In the genomic region with DNA sequence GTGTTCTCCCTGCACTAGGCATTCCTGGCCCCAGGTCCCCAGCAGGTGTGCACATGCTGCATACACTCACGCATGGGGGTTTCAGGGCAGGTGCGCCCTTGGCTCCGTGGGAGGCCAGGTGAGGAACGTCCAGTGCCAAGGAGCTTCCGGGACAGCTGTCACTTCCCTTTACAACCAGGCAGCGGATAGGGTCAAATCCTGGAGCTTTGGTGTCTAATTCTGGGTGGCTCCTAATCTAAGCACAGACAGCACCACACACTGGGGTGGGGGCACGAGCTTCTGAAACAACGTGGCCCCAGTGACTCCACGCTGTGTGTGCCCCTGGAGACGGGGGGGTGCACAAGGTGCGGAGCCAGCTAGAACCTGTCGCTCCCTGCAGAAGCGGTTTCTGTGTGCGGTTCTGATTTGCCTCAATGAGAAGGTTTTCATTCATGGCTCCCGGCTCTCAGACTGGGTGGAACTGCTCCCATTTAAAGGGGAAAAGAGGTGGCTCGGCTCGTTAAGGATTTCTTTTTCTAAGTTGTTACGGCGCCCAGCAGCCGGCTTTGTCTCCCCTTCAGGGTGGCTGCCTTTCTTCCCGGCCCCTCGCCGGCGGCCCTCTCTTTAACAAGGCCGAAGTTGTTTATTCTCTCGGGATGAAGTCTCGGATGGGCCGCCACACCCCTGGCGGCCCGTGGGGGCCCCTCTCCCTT, we compare ENCODE assay signal across 15 cellular contexts. TPM values are rescaled to one million over a fixed set of nuclear protein-coding genes. Genes with fewer than 3 reads are reported as not detected.
A peak's percentile ranks its signal among the peaks of the same experiment; 100 is the strongest.
DNase-seq lines count a peak whose midpoint lies in the region; ATAC-seq and TF ChIP-seq lines count a peak whose summit lies in the region.
"Had no signal": no experiment of that assay in that cellular context is flagged by ENCODE, and none has a peak within 500 bp of the region (broad histone marks: within the 10 kb centered on the region; RNA-seq: fewer than 3 reads in every experiment).

No MANE protein-coding gene starts in this region.

- H4K8ac ChIP-seq in IMR-90 (ENCODE audit: low read depth in 2 of 2, low read length in 2 of 2) (no peak overlapping the region), neuronal stem cell (ENCODE audit: low read depth, low read length) (no peak overlapping the region)

- H3K4me2 ChIP-seq in IMR-90 (ENCODE audit: low read depth, low read length) (no peak overlapping the region), neuronal stem cell (ENCODE audit: insufficient read depth, low read length, poor library complexity, severe bottlenecking) (peak overlapping the region; percentile 35)

- H2AFZ ChIP-seq in IMR-90 (replicated peaks; ENCODE audit: low read length, poor library complexity) (peak overlapping the region; percentile 61), neuronal stem cell (ENCODE audit: low read length) (peak overlapping the region; percentile 6)

- H3K36me3 Mint-ChIP-seq in Caco-2 (ENCODE audit: insufficient read depth, unreplicated experiment) = peaks cover 87% of the 10 kb centered on the region
- H3K36me3 Mint-ChIP-seq in activated T-cell treated with anti-CD3 and anti-CD28 coated beads, Interleukin-2, amount 50 U/mL, for 72 hours (ENCODE audit: insufficient read depth in 2 of 2) = peaks cover 0 to under 1% of the 10 kb centered on the region in 2 donors
- H3K36me3 Mint-ChIP-seq: CD8-positive, alpha-beta memory T cell; immature natural killer cell had no signal

- H4K5ac ChIP-seq in IMR-90 (ENCODE audit: low read depth, low read length) = no peak overlapping the region

- H3K27ac ChIP-seq in IMR-90 (ENCODE audit: insufficient read depth, low read length) (no peak overlapping the region), neuronal stem cell (replicated peaks; ENCODE audit: low read length) (peak overlapping the region; percentile 8)

- BruUV-seq in Caco-2 (replicated peaks; lab: Mats Ljungman, UMichigan) (no TSS peak), IMR-90 (replicated peaks; lab: Mats Ljungman, UMichigan) (no TSS peak)

- no peak overlapping the region for H3K4me3 Mint-ChIP-seq in Caco-2 (ENCODE audit: unreplicated experiment)
- no peak overlapping the region for H3K4me3 Mint-ChIP-seq in activated T-cell treated with anti-CD3 and anti-CD28 coated beads, Interleukin-2, amount 50 U/mL, for 72 hours

- H2BK20ac ChIP-seq in IMR-90 (ENCODE audit: low read depth, low read length) = no peak overlapping the region

- DNase-seq in Caco-2 = peak in 1 of 2 experiments; percentile 55
- DNase-seq in IMR-90 = no peak
- no peak for DNase-seq in neuronal stem cell (ENCODE audit: low spot score)
- no peak for DNase-seq in activated T-cell treated with anti-CD3 and anti-CD28 coated beads, Interleukin-2, amount 50 U/mL, for 72 hours
- no peak for DNase-seq in stimulated activated CD4-positive, alpha-beta T cell treated with anti-CD3 and anti-CD28 coated beads, Interleukin-4, amount 100 ng/mL, for 4 hours
- DNase-seq: cortex of kidney, foreskin fibroblast, immature natural killer cell, MM.1S, NCI-H510A treated with DMSO at 0.1 percent for 48 hours, SHP77 treated with DMSO at 0.1 percent for 48 hours had no signal

- H2AK5ac ChIP-seq in IMR-90 (ENCODE audit: low read depth, low read length) = 0 out of 2 replicates have a peak overlapping the region, but pooled peaks have one; percentile 2
- H2AK5ac ChIP-seq in neuronal stem cell (ENCODE audit: low read depth, low read length) = peak overlapping the region; percentile 63

- H3K9ac ChIP-seq in IMR-90 (ENCODE audit: low read depth, low read length) = no peak overlapping the region
- peak overlapping the region; percentile 17 for H3K9ac ChIP-seq in neuronal stem cell (ENCODE audit: low read depth, low read length, poor library complexity)

- H3K9me1 ChIP-seq in IMR-90 (ENCODE audit: insufficient read depth, low read length) = no peaks in the 10 kb centered on the region; the same call in 1 of the 2 replicates

- H3K27me3 Mint-ChIP-seq in Caco-2 (ENCODE audit: insufficient read depth, unreplicated experiment) = no peaks in the 10 kb centered on the region
- peaks cover 4% of the 10 kb centered on the region for H3K27me3 Mint-ChIP-seq in activated T-cell treated with anti-CD3 and anti-CD28 coated beads, Interleukin-2, amount 50 U/mL, for 72 hours (ENCODE audit: low read depth)

- H3K4me3 ChIP-seq in Caco-2 (ENCODE audit: low read depth, low read length) (no peak overlapping the region), IMR-90 (ENCODE audit: insufficient read depth, low read depth, low read length) (no peak overlapping the region), WI38 (ENCODE audit: low read depth, low read length) (peak overlapping the region; percentile 98; the same call in 1 of the 2 replicates), neuronal stem cell (ENCODE audit: low read length in 2 of 2) (peak overlapping the region in 1 of 2 donors; percentile 11)

- TF ChIP-seq RAD21 in IMR-90 (IDR thresholded peaks at IDR 0.05; ENCODE audit: low read length) = no peak

- in situ Hi-C loops in IMR-90 (cut with MboI; ENCODE audit: low sequenced_read_pairs) = no loop called here

- H3K14ac ChIP-seq in IMR-90 (replicated peaks; ENCODE audit: low read depth, low read length) (peak overlapping the region; percentile 58; the same call in 1 of the 2 replicates), neuronal stem cell (ENCODE audit: low read length) (no peak overlapping the region)

- CTCF ChIA-PET in Caco-2 (lab: Charles Lee) (no interaction called here), IMR-90 (lab: Yijun Ruan, JAX) (no interaction called here)

- H3K4ac ChIP-seq in IMR-90 (ENCODE audit: low read depth, low read length) = peak overlapping the region; percentile 2; the same call in 1 of the 2 replicates
- no peak overlapping the region for H3K4ac ChIP-seq in neuronal stem cell (ENCODE audit: low read length)

- peaks cover 88% of the 10 kb centered on the region for H4K20me1 ChIP-seq in IMR-90 (ENCODE audit: insufficient read depth, low read length)

- H2BK12ac ChIP-seq in neuronal stem cell (ENCODE audit: low read length) = no peak overlapping the region

- no peak; the same call in 1 of the 2 replicates for TF ChIP-seq POLR2A in IMR-90 (IDR thresholded peaks at IDR 0.05; ENCODE audit: low read depth, low read length)

- ATAC-seq in IMR-90 (ENCODE audit: low read depth) (no peak), GM18498 (IDR thresholded peaks at IDR 0.05; ENCODE audit: unreplicated experiment) (no peak)
- no peak for ATAC-seq in activated T-cell treated with anti-CD3 and anti-CD28 coated beads, Interleukin-2, amount 50 U/mL, for 72 hours (replicated peaks in 1 of 2)

- H3K27ac Mint-ChIP-seq in Caco-2 (ENCODE audit: unreplicated experiment) = peak overlapping the region; percentile 75
- no peak overlapping the region for H3K27ac Mint-ChIP-seq in activated T-cell treated with anti-CD3 and anti-CD28 coated beads, Interleukin-2, amount 50 U/mL, for 72 hours
- H3K27ac Mint-ChIP-seq: CD8-positive, alpha-beta memory T cell; immature natural killer cell had no signal

- dilution Hi-C loops in IMR-90 (cut with HindIII; ENCODE audit: low sequenced_read_pairs, unreplicated experiment) = no loop called here

- H3K23ac ChIP-seq in IMR-90 (ENCODE audit: low read depth, low read length) = no peak overlapping the region; the same call in 1 of the 2 replicates
- H3K23ac ChIP-seq in neuronal stem cell (ENCODE audit: low read depth, low read length, poor library complexity) = peak overlapping the region; percentile 1

- H3K27me3 ChIP-seq in Caco-2 (replicated peaks; ENCODE audit: control insufficient read depth, insufficient read depth, low read length) (no peaks in the 10 kb centered on the region), IMR-90 (ENCODE audit: control insufficient read depth, insufficient read depth, low read length) (no peaks in the 10 kb centered on the region), neuronal stem cell (ENCODE audit: control insufficient read depth in 3 of 3, insufficient read depth in 3 of 3, low read depth in 1 of 3, low read length in 3 of 3) (peaks cover 0 to 7% (median 0%) of the 10 kb centered on the region in 3 experiments)

- H4K91ac ChIP-seq in IMR-90 (ENCODE audit: insufficient read depth, low read depth, low read length) (no peak overlapping the region), neuronal stem cell (ENCODE audit: low read depth, low read length, poor library complexity) (no peak overlapping the region)

- WGBS in IMR-90 (ENCODE audit: extremely low coverage in 2 of 2, insufficient read length in 1 of 2), 2 experiments = 75% methylated on average over 9 of the region's 30 CpGs; no CpG with 5 or more reads in 1 of the 2 experiments
- no CpG with 5 or more reads among the region's 30 CpGs for WGBS in neuronal stem cell (ENCODE audit: extremely low coverage in 2 of 2, insufficient read length in 2 of 2, insufficient replicate concordance in 1 of 2), 2 donors

- H2BK120ac ChIP-seq in IMR-90 (ENCODE audit: low read depth, low read length) = no peak overlapping the region
- H2BK120ac ChIP-seq in neuronal stem cell (ENCODE audit: low read depth, low read length) = peak overlapping the region; percentile 72

- peaks cover 21 to 69% of the 10 kb centered on the region in 2 experiments for H3K79me1 ChIP-seq in IMR-90 (ENCODE audit: low read depth in 1 of 2, low read length in 2 of 2)
- peaks cover 37% of the 10 kb centered on the region for H3K79me1 ChIP-seq in neuronal stem cell (ENCODE audit: low read depth, low read length)

- peaks cover 4% of the 10 kb centered on the region for H3K4me1 Mint-ChIP-seq in Caco-2 (ENCODE audit: low read depth, unreplicated experiment)
- H3K4me1 Mint-ChIP-seq in activated T-cell treated with anti-CD3 and anti-CD28 coated beads, Interleukin-2, amount 50 U/mL, for 72 hours (ENCODE audit: low read depth) = peaks cover 5% of the 10 kb centered on the region

- H3K9me3 ChIP-seq in Caco-2 (no peaks in the 10 kb centered on the region), IMR-90 (ENCODE audit: control insufficient read depth, insufficient read depth, low read length) (no peaks in the 10 kb centered on the region), neuronal stem cell (replicated peaks in 1 of 2; ENCODE audit: control insufficient read depth in 2 of 2, insufficient read depth in 1 of 2, low read depth in 1 of 2, low read length in 2 of 2) (no peaks in the 10 kb centered on the region)

- no peaks in the 10 kb centered on the region for H3K9me3 Mint-ChIP-seq in Caco-2 (ENCODE audit: unreplicated experiment)
- no peaks in the 10 kb centered on the region for H3K9me3 Mint-ChIP-seq in activated T-cell treated with anti-CD3 and anti-CD28 coated beads, Interleukin-2, amount 50 U/mL, for 72 hours
- H3K9me3 Mint-ChIP-seq: CD8-positive, alpha-beta memory T cell had no signal

- H2BK5ac ChIP-seq in IMR-90 (ENCODE audit: low read depth, low read length, poor library complexity, severe bottlenecking) (no peak overlapping the region), neuronal stem cell (ENCODE audit: low read length) (peak overlapping the region; percentile 93)

- H3K4me1 ChIP-seq in Caco-2 (peaks cover 10% of the 10 kb centered on the region), IMR-90 (ENCODE audit: control insufficient read depth, insufficient read depth, low read length) (peaks cover 21% of the 10 kb centered on the region), neuronal stem cell (ENCODE audit: control insufficient read depth in 2 of 2, insufficient read depth in 1 of 2, low read depth in 1 of 2, low read length in 2 of 2) (peaks cover 12 to 25% of the 10 kb centered on the region in 2 donors)

- POLR2A ChIA-PET in Caco-2 (lab: Charles Lee) (interaction anchor here (1.1 kb wide), 1 partner anchor 29 kb away, joined by 3 read pairs; the partner anchor contains the start of gene LTO1), IMR-90 (lab: Charles Lee; ENCODE audit: unreplicated experiment) (interaction anchor here (0.8 kb wide), 1 partner anchor 352 kb away, joined by 3 read pairs; the partner anchor contains the start of gene MYEOV)

- H3K18ac ChIP-seq in IMR-90 (ENCODE audit: low read depth, low read length) (no peak overlapping the region), neuronal stem cell (ENCODE audit: low read length) (peak overlapping the region; percentile 97)

- peak overlapping the region; percentile 47 for H2AK9ac ChIP-seq in IMR-90 (replicated peaks; ENCODE audit: low read depth, low read length, poor library complexity)

- H3K36me3 ChIP-seq in Caco-2 (ENCODE audit: control insufficient read depth, insufficient read depth, low read length) (peaks cover 14% of the 10 kb centered on the region), IMR-90 (ENCODE audit: control insufficient read depth, insufficient read depth, low read length) (peaks cover 73% of the 10 kb centered on the region), neuronal stem cell (replicated peaks in 1 of 2; ENCODE audit: control insufficient read depth in 2 of 2, insufficient read depth in 2 of 2, low read length in 2 of 2) (peaks cover 30 to 42% of the 10 kb centered on the region in 2 donors)

- H2BK15ac ChIP-seq in IMR-90 (ENCODE audit: low read depth, low read length) (no peak overlapping the region), neuronal stem cell (ENCODE audit: low read length) (no peak overlapping the region)

- no peak overlapping the region for H3K56ac ChIP-seq in IMR-90 (ENCODE audit: extremely low read depth, insufficient read depth, low read length)

- TF ChIP-seq CTCF in Caco-2 (IDR thresholded peaks at IDR 0.05; ENCODE audit: insufficient read depth in 1 of 2, low read depth in 1 of 2, low read length in 1 of 2, severe bottlenecking in 1 of 2, unreplicated experiment in 1 of 2) = no peak
- no peak for TF ChIP-seq CTCF in IMR-90 (conservative IDR thresholded peaks at IDR 0.05; ENCODE audit: low read depth, low read length)
- no peak for TF ChIP-seq CTCF in WI38 (IDR thresholded peaks at IDR 0.05; ENCODE audit: low read depth, low read length)

- intact Hi-C loops in Caco-2 (cut with micrococcal nuclease; ENCODE audit: unreplicated experiment) (no loop called here), IMR-90 (cut with micrococcal nuclease) (loop anchor here (10.0 kb wide), 1 partner anchor 741 kb away; the partner anchor contains the start of genes IGHMBP2 and MRPL21)

RNA-seq across cellular contexts. Expression of gene CCND1, which starts 5.0 kb away (rescaled TPM):
- total RNA-seq in Caco-2 (2022) (288 and 331 TPM in 2 replicates), IMR-90 (2012; rRNA removed) (717 and 748 TPM in 2 replicates)
- polyA plus RNA-seq in IMR-90 (2012; rRNA removed) = 481 and 872 TPM in 2 replicates
- polyA plus RNA-seq in IMR-90 (2012; cell fraction: cytosol; rRNA removed) = 498 and 688 TPM in 2 replicates
- 405 and 823 TPM in 2 replicates for polyA plus RNA-seq in IMR-90 (2012; cell fraction: nucleus; rRNA removed; ENCODE audit: low replicate concordance)
- polyA plus RNA-seq in neuronal stem cell (2013, experiment 1 of 2) = 56.5 TPM
- 57.8 TPM for polyA plus RNA-seq in neuronal stem cell (2013, experiment 2 of 2)
- 1 to 10 TPM; 1.5 to 1.8 TPM for total RNA-seq in activated T-cell treated with anti-CD3 and anti-CD28 coated beads, Interleukin-2, amount 50 U/mL, for 72 hours

RNA-seq across cellular contexts. Expression of gene LTO1, which starts 29.2 kb away (rescaled TPM):
- total RNA-seq in Caco-2 (2022) = 49.3 and 51.3 TPM in 2 replicates
- total RNA-seq in IMR-90 (2012; rRNA removed) = 8.2 and 16.7 TPM in 2 replicates
- polyA plus RNA-seq in IMR-90 (2012; rRNA removed) = 18.8 and 23.5 TPM in 2 replicates
- polyA plus RNA-seq in IMR-90 (2012; cell fraction: cytosol; rRNA removed) = 14.0 and 16.6 TPM in 2 replicates
- polyA plus RNA-seq in IMR-90 (2012; cell fraction: nucleus; rRNA removed; ENCODE audit: low replicate concordance) = 58.0 and 79.5 TPM in 2 replicates
- 13.6 TPM for polyA plus RNA-seq in neuronal stem cell (2013, experiment 1 of 2)
- 13.3 TPM for polyA plus RNA-seq in neuronal stem cell (2013, experiment 2 of 2)
- total RNA-seq in activated T-cell treated with anti-CD3 and anti-CD28 coated beads, Interleukin-2, amount 50 U/mL, for 72 hours = 10 to 100 TPM; 30.5 to 33.2 TPM

RNA-seq across cellular contexts. Expression of gene FGF19, which starts 57.9 kb away (rescaled TPM):
- 1.1 and 1.7 TPM in 2 replicates for total RNA-seq in Caco-2 (2022)
- total RNA-seq in IMR-90 (2012; rRNA removed) = not detected in 2 replicates
- polyA plus RNA-seq in IMR-90 (2012; rRNA removed) = not detected in 2 replicates
- not detected in 2 replicates for polyA plus RNA-seq in IMR-90 (2012; cell fraction: cytosol; rRNA removed)
- not detected in 2 replicates for polyA plus RNA-seq in IMR-90 (2012; cell fraction: nucleus; rRNA removed; ENCODE audit: low replicate concordance)
- polyA plus RNA-seq in neuronal stem cell (2013, experiment 1 of 2) = 0.20 TPM
- 0.15 TPM for polyA plus RNA-seq in neuronal stem cell (2013, experiment 2 of 2)
- under 1 TPM; 0.10 to 0.35 TPM for total RNA-seq in activated T-cell treated with anti-CD3 and anti-CD28 coated beads, Interleukin-2, amount 50 U/mL, for 72 hours
- total RNA-seq: CD8-positive, alpha-beta memory T cell had no signal
- polyA plus RNA-seq: adipose tissue; CD8-positive, alpha-beta memory T cell; immature natural killer cell had no signal

Comparison
In these comparisons a context has a peak if more than half of its experiments do, and no peak if none do; other contexts are left out.
1. RNA of gene CCND1, which starts 5.0 kb away (total RNA-seq): 717 to 748 TPM in IMR-90 and 288 to 331 TPM in Caco-2; 1.5 to 1.8 TPM in activated T-cell treated with anti-CD3 and anti-CD28 coated beads, Interleukin-2, amount 50 U/mL, for 72 hours; every median in the first group is over 100 times any median in the second.